ENCODE assay signal across 16 cellular contexts in genomic region chr4:142690764-142691163, GRCh38.
"Had no signal": no experiment of that assay in that cellular context is flagged by ENCODE, and none has a peak within 500 bp of the region (broad histone marks: within the 10 kb centered on the region; RNA-seq: fewer than 3 reads in every experiment).

No MANE protein-coding gene starts in this region.

- H3K4me1 ChIP-seq: pancreas had no signal

- H3K36me3 ChIP-seq: gastrocnemius medialis, neutrophil, pancreas, vagina had no signal

- H3K27me3 Mint-ChIP-seq: naive thymus-derived CD4-positive, alpha-beta T cell; stimulated activated memory B cell treated with anti-CD40 and anti-IgM and Interleukin-4, amounts not matched to agents 10 μg/mL and 1 μg/mL and 100 μg/mL, for 72 hours; stimulated activated naive CD8-positive, alpha-beta T cell treated with anti-CD3 and anti-CD28 coated beads, Interleukin-15, Interleukin-2, amounts not matched to agents 100 ng/mL and 50 ng/mL, for 24 hours had no signal

- H3K27ac Mint-ChIP-seq: stimulated activated memory B cell treated with anti-CD40 and anti-IgM and Interleukin-4, amounts not matched to agents 10 μg/mL and 1 μg/mL and 100 μg/mL, for 72 hours; stimulated activated naive CD8-positive, alpha-beta T cell treated with anti-CD3 and anti-CD28 coated beads, Interleukin-15, Interleukin-2, amounts not matched to agents 100 ng/mL and 50 ng/mL, for 24 hours had no signal

- H3K27me3 ChIP-seq: gastrocnemius medialis, neutrophil, pancreas, vagina had no signal

- H3K9me3 ChIP-seq: gastrocnemius medialis, neutrophil, pancreas, vagina had no signal

- DNase-seq: dermis blood vessel endothelial cell; effector memory CD4-positive, alpha-beta T cell; gastrocnemius medialis; head of caudate nucleus; mesenchymal stem cell; midbrain; naive thymus-derived CD4-positive, alpha-beta T cell; pancreas; stimulated activated CD4-positive, alpha-beta T cell treated with anti-CD3 and anti-CD28 coated beads, Interleukin-4, amount 100 ng/mL, for 4 hours; trophoblast cell had no signal

- H3K9me3 Mint-ChIP-seq: stimulated activated memory B cell treated with anti-CD40 and anti-IgM and Interleukin-4, amounts not matched to agents 10 μg/mL and 1 μg/mL and 100 μg/mL, for 72 hours; stimulated activated naive CD8-positive, alpha-beta T cell treated with anti-CD3 and anti-CD28 coated beads, Interleukin-15, Interleukin-2, amounts not matched to agents 100 ng/mL and 50 ng/mL, for 24 hours had no signal

- H3K4me3 ChIP-seq: coronary artery, gastrocnemius medialis, pancreas, vagina had no signal

- ATAC-seq: gastrocnemius medialis; naive thymus-derived CD4-positive, alpha-beta T cell; pancreas; sciatic nerve; stimulated activated memory B cell treated with anti-CD40 and anti-IgM and Interleukin-4, amounts not matched to agents 10 μg/mL and 1 μg/mL and 100 μg/mL, for 72 hours had no signal

- H3K36me3 Mint-ChIP-seq: stimulated activated memory B cell treated with anti-CD40 and anti-IgM and Interleukin-4, amounts not matched to agents 10 μg/mL and 1 μg/mL and 100 μg/mL, for 72 hours had no signal

- H3K27ac ChIP-seq: coronary artery, gastrocnemius medialis, neutrophil, pancreas, vagina had no signal

- H3K4me3 Mint-ChIP-seq: naive thymus-derived CD4-positive, alpha-beta T cell; stimulated activated memory B cell treated with anti-CD40 and anti-IgM and Interleukin-4, amounts not matched to agents 10 μg/mL and 1 μg/mL and 100 μg/mL, for 72 hours; stimulated activated naive CD8-positive, alpha-beta T cell treated with anti-CD3 and anti-CD28 coated beads, Interleukin-15, Interleukin-2, amounts not matched to agents 100 ng/mL and 50 ng/mL, for 24 hours had no signal

- H3K4me1 Mint-ChIP-seq: stimulated activated memory B cell treated with anti-CD40 and anti-IgM and Interleukin-4, amounts not matched to agents 10 μg/mL and 1 μg/mL and 100 μg/mL, for 72 hours had no signal
